In genomic region chr4:55948726-55949479, GRCh38 we compare ENCODE assay signal across 1 cellular context.
TF ChIP-seq lines count a peak whose summit lies in the region.

A gene with protein sequence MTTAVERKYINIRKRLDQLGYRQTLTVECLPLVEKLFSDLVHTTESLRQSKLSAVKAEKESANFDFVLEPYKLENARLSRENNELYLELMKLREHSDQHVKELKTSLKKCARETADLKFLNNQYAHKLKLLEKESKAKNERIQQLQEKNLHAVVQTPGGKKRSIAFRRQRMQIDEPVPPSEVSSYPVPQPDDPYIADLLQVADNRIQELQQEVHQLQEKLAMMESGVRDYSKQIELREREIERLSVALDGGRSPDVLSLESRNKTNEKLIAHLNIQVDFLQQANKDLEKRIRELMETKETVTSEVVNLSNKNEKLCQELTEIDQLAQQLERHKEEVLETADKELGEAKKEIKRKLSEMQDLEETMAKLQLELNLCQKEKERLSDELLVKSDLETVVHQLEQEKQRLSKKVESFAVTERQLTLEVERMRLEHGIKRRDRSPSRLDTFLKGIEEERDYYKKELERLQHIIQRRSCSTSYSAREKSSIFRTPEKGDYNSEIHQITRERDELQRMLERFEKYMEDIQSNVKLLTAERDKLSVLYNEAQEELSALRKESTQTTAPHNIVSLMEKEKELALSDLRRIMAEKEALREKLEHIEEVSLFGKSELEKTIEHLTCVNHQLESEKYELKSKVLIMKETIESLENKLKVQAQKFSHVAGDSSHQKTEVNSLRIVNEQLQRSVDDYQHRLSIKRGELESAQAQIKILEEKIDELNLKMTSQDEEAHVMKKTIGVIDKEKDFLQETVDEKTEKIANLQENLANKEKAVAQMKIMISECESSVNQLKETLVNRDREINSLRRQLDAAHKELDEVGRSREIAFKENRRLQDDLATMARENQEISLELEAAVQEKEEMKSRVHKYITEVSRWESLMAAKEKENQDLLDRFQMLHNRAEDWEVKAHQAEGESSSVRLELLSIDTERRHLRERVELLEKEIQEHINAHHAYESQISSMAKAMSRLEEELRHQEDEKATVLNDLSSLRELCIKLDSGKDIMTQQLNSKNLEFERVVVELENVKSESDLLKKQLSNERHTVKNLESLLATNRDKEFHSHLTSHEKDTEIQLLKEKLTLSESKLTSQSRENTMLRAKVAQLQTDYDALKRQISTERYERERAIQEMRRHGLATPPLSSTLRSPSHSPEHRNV (plus strand): TSS chr4:55948945. CDS start chr4:55952131, 3,186 bp downstream.

TF ChIP-seq in K562, 482 proteins besides CTCF, POLR2A, EP300 and RAD21 (continued from another document and continues in another):
- TF ChIP-seq, protein P1, sequence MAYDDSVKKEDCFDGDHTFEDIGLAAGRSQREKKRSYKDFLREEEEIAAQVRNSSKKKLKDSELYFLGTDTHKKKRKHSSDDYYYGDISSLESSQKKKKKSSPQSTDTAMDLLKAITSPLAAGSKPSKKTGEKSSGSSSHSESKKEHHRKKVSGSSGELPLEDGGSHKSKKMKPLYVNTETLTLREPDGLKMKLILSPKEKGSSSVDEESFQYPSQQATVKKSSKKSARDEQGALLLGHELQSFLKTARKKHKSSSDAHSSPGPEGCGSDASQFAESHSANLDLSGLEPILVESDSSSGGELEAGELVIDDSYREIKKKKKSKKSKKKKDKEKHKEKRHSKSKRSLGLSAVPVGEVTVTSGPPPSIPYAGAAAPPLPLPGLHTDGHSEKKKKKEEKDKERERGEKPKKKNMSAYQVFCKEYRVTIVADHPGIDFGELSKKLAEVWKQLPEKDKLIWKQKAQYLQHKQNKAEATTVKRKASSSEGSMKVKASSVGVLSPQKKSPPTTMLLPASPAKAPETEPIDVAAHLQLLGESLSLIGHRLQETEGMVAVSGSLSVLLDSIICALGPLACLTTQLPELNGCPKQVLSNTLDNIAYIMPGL (CRISPR knock-in tag; IDR thresholded peaks at IDR 0.05), result peak; percentile 90; the same call in 1 of the 2 replicates
- TF ChIP-seq HNRNPK (IDR thresholded peaks at IDR 0.05; ENCODE audit: low read depth, low read length, poor library complexity, severe bottlenecking) (peak; percentile 61), NR2C2 (CRISPR knock-in tag; IDR thresholded peaks at IDR 0.05) (no peak), NR2C2 (tag; IDR thresholded peaks at IDR 0.05) (peak; percentile 87), ZNF217 (CRISPR knock-in tag; IDR thresholded peaks at IDR 0.05) (no peak), DPF2 (IDR thresholded peaks at IDR 0.05) (no peak), HCFC1 (IDR thresholded peaks at IDR 0.05; ENCODE audit: low read depth, low read length) (peak; percentile 67), ZEB2 (IDR thresholded peaks at IDR 0.05) (no peak), RBM25 (IDR thresholded peaks at IDR 0.05; ENCODE audit: low read depth, low read length, severe bottlenecking) (peak; percentile 13), EHMT2 (IDR thresholded peaks at IDR 0.05) (no peak), FOXA1 (IDR thresholded peaks at IDR 0.05; ENCODE audit: borderline replicate concordance) (no peak), MYBL2 (IDR thresholded peaks at IDR 0.05; ENCODE audit: low read depth) (peak; percentile 71), MYBL2 (CRISPR knock-in tag; IDR thresholded peaks at IDR 0.05; ENCODE audit: borderline replicate concordance) (no peak), BCL6 (CRISPR knock-in tag; IDR thresholded peaks at IDR 0.05) (no peak), KLF1 (tag; IDR thresholded peaks at IDR 0.05) (peak; percentile 69; the same call in 1 of the 2 replicates), POLR2H (tag; IDR thresholded peaks at IDR 0.05; ENCODE audit: low read depth) (peak; percentile 89), KLF13 (tag; IDR thresholded peaks at IDR 0.05; ENCODE audit: borderline replicate concordance, low read depth) (0 out of 2 replicates have a peak, but pooled peaks have one; percentile 38), ZFX (CRISPR knock-in tag; IDR thresholded peaks at IDR 0.05) (peak; percentile 99), RCOR1 (IDR thresholded peaks at IDR 0.05; ENCODE audit: borderline replicate concordance in 1 of 2, low read depth in 2 of 2, low read length in 2 of 2) (peak; percentile 45 to 82; a peak in 3 of 4 replicates), L3MBTL2 (IDR thresholded peaks at IDR 0.05) (peak; percentile 88), TEAD1 (CRISPR knock-in tag; IDR thresholded peaks at IDR 0.05) (peak in 1 of 2 experiments; percentile 95; a peak in 2 of 4 replicates), ZNF77 (CRISPR knock-in tag; IDR thresholded peaks at IDR 0.05) (no peak), MAX (CRISPR knock-in tag; IDR thresholded peaks at IDR 0.05) (peak; percentile 82), MCM5 (IDR thresholded peaks at IDR 0.05; ENCODE audit: low read depth) (no peak), ZNF324 (CRISPR knock-in tag; IDR thresholded peaks at IDR 0.05) (no peak), PML (IDR thresholded peaks at IDR 0.05; ENCODE audit: low read length) (peak; percentile 38; the same call in 1 of the 2 replicates), MYNN (IDR thresholded peaks at IDR 0.05) (peak; percentile 65; the same call in 1 of the 2 replicates), MYNN (CRISPR knock-in tag; IDR thresholded peaks at IDR 0.05) (no peak), MAFK (IDR thresholded peaks at IDR 0.05; ENCODE audit: low read length) (no peak), ZNF263 (CRISPR knock-in tag; IDR thresholded peaks at IDR 0.05; ENCODE audit: borderline replicate concordance) (peak; percentile 37; the same call in 1 of the 2 replicates), RFX1 (IDR thresholded peaks at IDR 0.05) (peak; percentile 94), PHF8 (IDR thresholded peaks at IDR 0.05; ENCODE audit: borderline replicate concordance, low read length) (peak; percentile 98), SOX6 (IDR thresholded peaks at IDR 0.05) (peak; percentile 66), RBBP5 (IDR thresholded peaks at IDR 0.05; ENCODE audit: borderline replicate concordance, insufficient read depth, low read length, poor library complexity, severe bottlenecking) (peak; percentile 92), E2F3 (CRISPR knock-in tag; IDR thresholded peaks at IDR 0.05) (peak; percentile 73; the same call in 1 of the 2 replicates), DACH1 (IDR thresholded peaks at IDR 0.05; ENCODE audit: partially characterized antibody) (peak; percentile 62), SMAD4 (CRISPR knock-in tag; conservative IDR thresholded peaks at IDR 0.05) (peak; percentile 83), HMGN3 (IDR thresholded peaks at IDR 0.05; ENCODE audit: borderline replicate concordance, extremely low read depth, insufficient read length, low read depth, low read length) (peak; percentile 77), KDM1A (IDR thresholded peaks at IDR 0.05) (no peak), TOE1 (IDR thresholded peaks at IDR 0.05; ENCODE audit: borderline replicate concordance) (peak; percentile 51; the same call in 1 of the 2 replicates), TOE1 (CRISPR knock-in tag; IDR thresholded peaks at IDR 0.05; ENCODE audit: borderline replicate concordance, low read depth) (no peak; the same call in 1 of the 2 replicates), CHCHD3 (CRISPR knock-in tag; IDR thresholded peaks at IDR 0.05) (no peak), SFPQ (IDR thresholded peaks at IDR 0.05; ENCODE audit: low read depth, low read length) (no peak), ZNF639 (CRISPR knock-in tag; conservative IDR thresholded peaks at IDR 0.05 in 1 of 2, IDR thresholded peaks at IDR 0.05 in 1 of 2) (peak in 1 of 2 experiments; percentile 99; a peak in 2 of 4 replicates), HDAC6 (IDR thresholded peaks at IDR 0.05; ENCODE audit: low read depth, low read length) (0 out of 2 replicates have a peak, but pooled peaks have one; percentile 12)
- TF ChIP-seq, protein P2, sequence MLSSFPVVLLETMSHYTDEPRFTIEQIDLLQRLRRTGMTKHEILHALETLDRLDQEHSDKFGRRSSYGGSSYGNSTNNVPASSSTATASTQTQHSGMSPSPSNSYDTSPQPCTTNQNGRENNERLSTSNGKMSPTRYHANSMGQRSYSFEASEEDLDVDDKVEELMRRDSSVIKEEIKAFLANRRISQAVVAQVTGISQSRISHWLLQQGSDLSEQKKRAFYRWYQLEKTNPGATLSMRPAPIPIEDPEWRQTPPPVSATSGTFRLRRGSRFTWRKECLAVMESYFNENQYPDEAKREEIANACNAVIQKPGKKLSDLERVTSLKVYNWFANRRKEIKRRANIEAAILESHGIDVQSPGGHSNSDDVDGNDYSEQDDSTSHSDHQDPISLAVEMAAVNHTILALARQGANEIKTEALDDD (IDR thresholded peaks at IDR 0.05), result peak; percentile 58; the same call in 1 of the 2 replicates
- TF ChIP-seq, protein P3, sequence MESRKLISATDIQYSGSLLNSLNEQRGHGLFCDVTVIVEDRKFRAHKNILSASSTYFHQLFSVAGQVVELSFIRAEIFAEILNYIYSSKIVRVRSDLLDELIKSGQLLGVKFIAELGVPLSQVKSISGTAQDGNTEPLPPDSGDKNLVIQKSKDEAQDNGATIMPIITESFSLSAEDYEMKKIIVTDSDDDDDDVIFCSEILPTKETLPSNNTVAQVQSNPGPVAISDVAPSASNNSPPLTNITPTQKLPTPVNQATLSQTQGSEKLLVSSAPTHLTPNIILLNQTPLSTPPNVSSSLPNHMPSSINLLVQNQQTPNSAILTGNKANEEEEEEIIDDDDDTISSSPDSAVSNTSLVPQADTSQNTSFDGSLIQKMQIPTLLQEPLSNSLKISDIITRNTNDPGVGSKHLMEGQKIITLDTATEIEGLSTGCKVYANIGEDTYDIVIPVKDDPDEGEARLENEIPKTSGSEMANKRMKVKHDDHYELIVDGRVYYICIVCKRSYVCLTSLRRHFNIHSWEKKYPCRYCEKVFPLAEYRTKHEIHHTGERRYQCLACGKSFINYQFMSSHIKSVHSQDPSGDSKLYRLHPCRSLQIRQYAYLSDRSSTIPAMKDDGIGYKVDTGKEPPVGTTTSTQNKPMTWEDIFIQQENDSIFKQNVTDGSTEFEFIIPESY (CRISPR knock-in tag; IDR thresholded peaks at IDR 0.05), result 0 out of 2 replicates have a peak, but pooled peaks have one; percentile 29
- TF ChIP-seq, protein P4, sequence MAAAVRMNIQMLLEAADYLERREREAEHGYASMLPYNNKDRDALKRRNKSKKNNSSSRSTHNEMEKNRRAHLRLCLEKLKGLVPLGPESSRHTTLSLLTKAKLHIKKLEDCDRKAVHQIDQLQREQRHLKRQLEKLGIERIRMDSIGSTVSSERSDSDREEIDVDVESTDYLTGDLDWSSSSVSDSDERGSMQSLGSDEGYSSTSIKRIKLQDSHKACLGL (CRISPR knock-in tag; IDR thresholded peaks at IDR 0.05; ENCODE audit: borderline replicate concordance, poor library complexity, severe bottlenecking), result peak; percentile 70
- TF ChIP-seq, protein P5, sequence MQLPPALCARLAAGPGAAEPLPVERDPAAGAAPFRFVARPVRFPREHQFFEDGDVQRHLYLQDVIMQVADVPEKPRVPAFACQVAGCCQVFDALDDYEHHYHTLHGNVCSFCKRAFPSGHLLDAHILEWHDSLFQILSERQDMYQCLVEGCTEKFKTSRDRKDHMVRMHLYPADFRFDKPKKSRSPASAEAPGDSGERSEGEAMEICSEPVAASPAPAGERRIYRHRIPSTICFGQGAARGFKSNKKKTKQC (CRISPR knock-in tag; IDR thresholded peaks at IDR 0.05), result peak; percentile 87
- TF ChIP-seq, protein P6, sequence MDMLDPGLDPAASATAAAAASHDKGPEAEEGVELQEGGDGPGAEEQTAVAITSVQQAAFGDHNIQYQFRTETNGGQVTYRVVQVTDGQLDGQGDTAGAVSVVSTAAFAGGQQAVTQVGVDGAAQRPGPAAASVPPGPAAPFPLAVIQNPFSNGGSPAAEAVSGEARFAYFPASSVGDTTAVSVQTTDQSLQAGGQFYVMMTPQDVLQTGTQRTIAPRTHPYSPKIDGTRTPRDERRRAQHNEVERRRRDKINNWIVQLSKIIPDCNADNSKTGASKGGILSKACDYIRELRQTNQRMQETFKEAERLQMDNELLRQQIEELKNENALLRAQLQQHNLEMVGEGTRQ (CRISPR knock-in tag; IDR thresholded peaks at IDR 0.05), result peak; percentile 2; the same call in 1 of the 2 replicates
